In the genomic region with DNA sequence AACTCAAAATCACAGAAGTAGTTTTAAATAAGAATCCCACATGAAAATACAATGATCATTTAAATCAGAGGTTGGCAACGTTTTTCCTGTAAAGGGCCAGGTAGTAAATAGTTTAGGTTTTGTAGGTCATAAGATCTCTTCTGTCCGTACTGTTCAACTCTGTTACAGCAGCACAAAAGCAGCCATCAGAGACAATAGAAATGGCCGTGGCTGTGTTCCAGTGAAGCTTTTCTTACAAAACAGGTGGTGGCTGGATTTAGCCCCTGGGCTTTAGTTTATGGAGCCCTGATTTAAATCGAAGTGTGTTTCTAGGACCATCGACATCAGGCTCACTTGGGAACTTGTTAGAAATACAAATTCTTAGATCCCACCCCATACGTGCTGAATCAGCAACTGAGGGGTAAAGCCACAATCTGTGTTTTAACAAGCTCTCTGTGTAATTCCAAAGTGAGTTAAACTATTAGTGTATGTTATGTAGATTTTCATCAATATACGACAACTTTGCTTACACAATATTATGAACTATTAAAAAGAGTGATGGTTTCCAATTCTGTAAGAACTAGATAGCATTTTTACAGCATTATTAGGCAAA, we compare ENCODE assay signal across 17 cellular contexts.
"Had no signal": no experiment of that assay in that cellular context is flagged by ENCODE, and none has a peak within 500 bp of the region (broad histone marks: within the 10 kb centered on the region; RNA-seq: fewer than 3 reads in every experiment).

No MANE protein-coding gene starts in this region.

- FAIRE-seq: endothelial cell of umbilical vein, TTC549 had no signal

- H3K4me3 ChIP-seq: colonic mucosa, heart left ventricle, psoas muscle, sigmoid colon had no signal

- H3K36me3 ChIP-seq: colonic mucosa, heart left ventricle, sigmoid colon had no signal

- DNase-seq: activated CD4-positive, alpha-beta T cell treated with anti-CD3 and anti-CD28 coated beads, Interleukin-2, amount 50 U/mL, for 1 hour; activated CD4-positive, CD25-positive, alpha-beta regulatory T cell; activated naive CD4-positive, alpha-beta T cell treated with anti-CD3 and anti-CD28 coated beads for 36 hours; activated T-cell treated with anti-CD3 and anti-CD28 coated beads for 4 hours; colonic mucosa; effector CD4-positive, alpha-beta T cell; foreskin keratinocyte; heart left ventricle; naive thymus-derived CD8-positive, alpha-beta T cell; occipital lobe; psoas muscle; sigmoid colon; stimulated activated CD4-positive, alpha-beta T cell treated with anti-CD3 and anti-CD28 coated beads, Interleukin-12 subunit alpha, Interleukin-12 subunit beta, amount 100 ng/mL, for 4 hours; stimulated activated naive CD4-positive, alpha-beta T cell treated with Interleukin-2 at 50 U/mL for 16 hours had no signal

- H3K27ac ChIP-seq: colonic mucosa, foreskin keratinocyte, heart left ventricle, psoas muscle, sigmoid colon had no signal

- ATAC-seq: activated T-helper 17 cell treated with anti-CD3 and anti-CD28 coated beads, Interleukin-2, amount 50 U/mL, for 72 hours; foreskin keratinocyte; heart left ventricle; naive thymus-derived CD8-positive, alpha-beta T cell; psoas muscle had no signal

- H3K9me3 ChIP-seq: colonic mucosa, psoas muscle, sigmoid colon had no signal
